In genomic region chr6:36984581-36985383, GRCh38 we compare ENCODE assay signal across 9 cellular contexts. TPM values are rescaled to one million over a fixed set of nuclear protein-coding genes. Genes with fewer than 3 reads are reported as not detected.
DNase-seq lines count a peak whose midpoint lies in the region; ATAC-seq and TF ChIP-seq lines count a peak whose summit lies in the region.
"Had no signal": no experiment of that assay in that cellular context is flagged by ENCODE, and none has a peak within 500 bp of the region (broad histone marks: within the 10 kb centered on the region; RNA-seq: fewer than 3 reads in every experiment).

No MANE protein-coding gene starts in this region.

- ATAC-seq in psoas muscle (no peak), HG03095 (IDR thresholded peaks at IDR 0.05; ENCODE audit: unreplicated experiment) (no peak)

- H3K27ac Mint-ChIP-seq in activated T-helper 1 cell treated with anti-CD3 and anti-CD28 coated beads, Interleukin-12 subunit alpha, Interleukin-12 subunit beta, Interleukin-2, Interleukin-4 antibody, amounts not matched to agents 30 ng/mL and 10 ng/mL and 1 ng/mL, durations not matched to agents 14 hours and 24 hours and 36 hours, result no peak overlapping the region
- H3K27ac Mint-ChIP-seq: activated naive CD8-positive, alpha-beta T cell had no signal

- intact Hi-C loops in activated T-helper 1 cell treated with anti-CD3 and anti-CD28 coated beads, Interleukin-12 subunit alpha, Interleukin-12 subunit beta, Interleukin-2, Interleukin-4 antibody, amounts not matched to agents 30 ng/mL and 10 ng/mL and 1 ng/mL, durations not matched to agents 14 hours and 24 hours and 36 hours (cut with micrococcal nuclease), result loop anchor here (5.0 to 10.0 kb wide), 2 partner anchors 307 to 390 kb away; partner anchors contain the start of genes CDKN1A and SRSF3
- intact Hi-C loops in psoas muscle (cut with DNase I), result loop anchor here in 1 of 2 donors (5.0 to 10.0 kb wide), 2 partner anchors 57 to 220 kb away; no protein-coding TSS in a partner anchor

- peak overlapping the region; percentile 50 for H3K27ac ChIP-seq in psoas muscle

- H3K9me3 Mint-ChIP-seq in activated T-helper 1 cell treated with anti-CD3 and anti-CD28 coated beads, Interleukin-12 subunit alpha, Interleukin-12 subunit beta, Interleukin-2, Interleukin-4 antibody, amounts not matched to agents 30 ng/mL and 10 ng/mL and 1 ng/mL, durations not matched to agents 14 hours and 24 hours and 36 hours, result no peaks in the 10 kb centered on the region

- peaks cover 9% of the 10 kb centered on the region for H3K36me3 Mint-ChIP-seq in activated T-helper 1 cell treated with anti-CD3 and anti-CD28 coated beads, Interleukin-12 subunit alpha, Interleukin-12 subunit beta, Interleukin-2, Interleukin-4 antibody, amounts not matched to agents 30 ng/mL and 10 ng/mL and 1 ng/mL, durations not matched to agents 14 hours and 24 hours and 36 hours (ENCODE audit: low read depth)

- H3K4me3 ChIP-seq in psoas muscle, result peak overlapping the region; percentile 98

- no peak overlapping the region for H3K4me3 Mint-ChIP-seq in activated T-helper 1 cell treated with anti-CD3 and anti-CD28 coated beads, Interleukin-12 subunit alpha, Interleukin-12 subunit beta, Interleukin-2, Interleukin-4 antibody, amounts not matched to agents 30 ng/mL and 10 ng/mL and 1 ng/mL, durations not matched to agents 14 hours and 24 hours and 36 hours
- H3K4me3 Mint-ChIP-seq: activated naive CD8-positive, alpha-beta T cell had no signal

- 7 to 10% (median 9%) methylated on average over 19 of the region's 19 CpGs for WGBS in psoas muscle, 3 donors

- H3K4me1 ChIP-seq in psoas muscle, result peaks cover 47% of the 10 kb centered on the region

- DNase-seq in GM10266 (ENCODE audit: extremely low spot score), result peak; percentile 56
- peak; percentile 64 for DNase-seq in NCI-H69 (lab: John Stamatoyannopoulos, UW)
- peak; percentile 21 for DNase-seq in activated T-helper 1 cell treated with anti-CD3 and anti-CD28 coated beads, Interleukin-12 subunit alpha, Interleukin-12 subunit beta, Interleukin-2, Interleukin-4 antibody, amounts not matched to agents 30 ng/mL and 10 ng/mL and 1 ng/mL, durations not matched to agents 14 hours and 24 hours and 36 hours (ENCODE audit: low spot score)
- peak; percentile 33 for DNase-seq in glomerular endothelial cell (ENCODE audit: extremely low read depth, low read depth, low spot score)
- DNase-seq in psoas muscle, result peak; percentile 57 to 69
- DNase-seq in cerebellar nuclear complex (lab: John Stamatoyannopoulos, UW), result no peak
- no peak for DNase-seq in occipital lobe (lab: John Stamatoyannopoulos, UW)

- H3K9me3 ChIP-seq in psoas muscle, result no peaks in the 10 kb centered on the region

- TF ChIP-seq CTCF in GM10266 (IDR thresholded peaks at IDR 0.05; ENCODE audit: control insufficient read depth, insufficient read depth, low read depth, missing control alignments), result no peak
- no peak for TF ChIP-seq CTCF in psoas muscle (IDR thresholded peaks at IDR 0.05)

- H3K4me1 Mint-ChIP-seq in activated T-helper 1 cell treated with anti-CD3 and anti-CD28 coated beads, Interleukin-12 subunit alpha, Interleukin-12 subunit beta, Interleukin-2, Interleukin-4 antibody, amounts not matched to agents 30 ng/mL and 10 ng/mL and 1 ng/mL, durations not matched to agents 14 hours and 24 hours and 36 hours (ENCODE audit: low read depth), result peaks cover 38% of the 10 kb centered on the region

- peaks cover 6% of the 10 kb centered on the region for H3K27me3 Mint-ChIP-seq in activated T-helper 1 cell treated with anti-CD3 and anti-CD28 coated beads, Interleukin-12 subunit alpha, Interleukin-12 subunit beta, Interleukin-2, Interleukin-4 antibody, amounts not matched to agents 30 ng/mL and 10 ng/mL and 1 ng/mL, durations not matched to agents 14 hours and 24 hours and 36 hours (ENCODE audit: insufficient read depth)
- H3K27me3 Mint-ChIP-seq: activated naive CD8-positive, alpha-beta T cell had no signal

- H3K27me3 ChIP-seq in psoas muscle (ENCODE audit: insufficient read depth in 3 of 3, low read length in 2 of 3), result no peaks in the 10 kb centered on the region

- no peaks in the 10 kb centered on the region for H3K36me3 ChIP-seq in psoas muscle (ENCODE audit: insufficient read depth in 1 of 2, low read depth in 1 of 2)

RNA-seq across cellular contexts. Expression of gene MTCH1, which starts 1.2 kb away (rescaled TPM):
- total RNA-seq in activated T-helper 1 cell treated with anti-CD3 and anti-CD28 coated beads, Interleukin-12 subunit alpha, Interleukin-12 subunit beta, Interleukin-2, Interleukin-4 antibody, amounts not matched to agents 30 ng/mL and 10 ng/mL and 1 ng/mL, durations not matched to agents 14 hours and 24 hours and 36 hours, result 120 and 127 TPM in 2 replicates
- total RNA-seq in glomerular endothelial cell (263 and 294 TPM in 2 replicates), psoas muscle (10 to 100 TPM; 74.6 to 89.2 (median 85.4) TPM), occipital lobe (133 TPM)
- 100 to 1,000 TPM; 110 to 230 (median 145) TPM for polyA plus RNA-seq in psoas muscle

RNA-seq across cellular contexts. Expression of gene FGD2, which starts 20.7 kb away (rescaled TPM):
- total RNA-seq in activated T-helper 1 cell treated with anti-CD3 and anti-CD28 coated beads, Interleukin-12 subunit alpha, Interleukin-12 subunit beta, Interleukin-2, Interleukin-4 antibody, amounts not matched to agents 30 ng/mL and 10 ng/mL and 1 ng/mL, durations not matched to agents 14 hours and 24 hours and 36 hours, result 0.65 and 1.5 TPM in 2 replicates
- total RNA-seq in glomerular endothelial cell (not detected in 2 replicates), psoas muscle (1 to 10 TPM; 1.7 to 4.2 (median 3.1) TPM), occipital lobe (2.0 TPM)
- polyA plus RNA-seq in psoas muscle, result 1 to 10 TPM in 1 of 3 donors, under 1 TPM in 2; 0.75 to 1.5 (median 0.92) TPM

RNA-seq across cellular contexts. Expression of gene PI16, which starts 30.2 kb away (rescaled TPM):
- not detected in 2 replicates for total RNA-seq in activated T-helper 1 cell treated with anti-CD3 and anti-CD28 coated beads, Interleukin-12 subunit alpha, Interleukin-12 subunit beta, Interleukin-2, Interleukin-4 antibody, amounts not matched to agents 30 ng/mL and 10 ng/mL and 1 ng/mL, durations not matched to agents 14 hours and 24 hours and 36 hours
- 0.23 TPM in 1 of 2 replicates, not detected in the other for total RNA-seq in glomerular endothelial cell
- total RNA-seq in psoas muscle, result 10 to 100 TPM in 1 of 4 donors, 1 to 10 TPM in 3; 3.1 to 49.1 (median 3.6) TPM
- 1 to 10 TPM; 1.2 to 3.1 (median 1.6) TPM for polyA plus RNA-seq in psoas muscle
- total RNA-seq in occipital lobe, result 0.78 TPM

Comparison
In these comparisons a context has a peak if more than half of its experiments do, and no peak if none do; other contexts are left out.
1. DNase-seq: peak in GM10266 (single experiment), NCI-H69 (single experiment), activated T-helper 1 cell treated with anti-CD3 and anti-CD28 coated beads, Interleukin-12 subunit alpha, Interleukin-12 subunit beta, Interleukin-2, Interleukin-4 antibody, amounts not matched to agents 30 ng/mL and 10 ng/mL and 1 ng/mL, durations not matched to agents 14 hours and 24 hours and 36 hours (single experiment), glomerular endothelial cell (single experiment) and psoas muscle (2 of 2); none in cerebellar nuclear complex (0 of 2) and occipital lobe (single experiment).